ENCODE assay signal across 27 cellular contexts in genomic region chr9:8429768-8430167, GRCh38.
A peak's percentile ranks its signal among the peaks of the same experiment; 100 is the strongest.
DNase-seq lines count a peak whose midpoint lies in the region; ATAC-seq lines count a peak whose summit lies in the region.
"Had no signal": no experiment of that assay in that cellular context is flagged by ENCODE, and none has a peak within 500 bp of the region (broad histone marks: within the 10 kb centered on the region; RNA-seq: fewer than 3 reads in every experiment).

No MANE protein-coding gene starts in this region.

- H3K4me3 Mint-ChIP-seq in activated naive CD4-positive, alpha-beta T cell treated with anti-CD3 and anti-CD28 coated beads, Interleukin-2, amount 10 ng/mL, durations not matched to agents 7 days and 5 days: no peak overlapping the region
- H3K4me3 Mint-ChIP-seq in T-helper 17 cell: no peak overlapping the region
- H3K4me3 Mint-ChIP-seq in effector memory CD8-positive, alpha-beta T cell: no peak overlapping the region
- H3K4me3 Mint-ChIP-seq: H9 had no signal

- peaks cover 34% of the 10 kb centered on the region for H3K4me1 Mint-ChIP-seq in activated naive CD4-positive, alpha-beta T cell treated with anti-CD3 and anti-CD28 coated beads, Interleukin-2, amount 10 ng/mL, durations not matched to agents 7 days and 5 days
- peaks cover 24% of the 10 kb centered on the region for H3K4me1 Mint-ChIP-seq in T-helper 17 cell
- H3K4me1 Mint-ChIP-seq in effector memory CD8-positive, alpha-beta T cell (ENCODE audit: low read depth in 2 of 2): peaks cover 5 to 24% of the 10 kb centered on the region in 2 donors

- peak overlapping the region; percentile 46 for H3K27ac Mint-ChIP-seq in activated naive CD4-positive, alpha-beta T cell treated with anti-CD3 and anti-CD28 coated beads, Interleukin-2, amount 10 ng/mL, durations not matched to agents 7 days and 5 days
- H3K27ac Mint-ChIP-seq in T-helper 17 cell: peak overlapping the region; percentile 54
- H3K27ac Mint-ChIP-seq in effector memory CD8-positive, alpha-beta T cell: peak overlapping the region; percentile 39 to 86
- H3K27ac Mint-ChIP-seq: H9 had no signal

- H3K9me3 Mint-ChIP-seq in activated naive CD4-positive, alpha-beta T cell treated with anti-CD3 and anti-CD28 coated beads, Interleukin-2, amount 10 ng/mL, durations not matched to agents 7 days and 5 days: no peaks in the 10 kb centered on the region
- H3K9me3 Mint-ChIP-seq in effector memory CD8-positive, alpha-beta T cell: no peaks in the 10 kb centered on the region
- H3K9me3 Mint-ChIP-seq: H9 had no signal

- no peak for DNase-seq in activated naive CD4-positive, alpha-beta T cell treated with anti-CD3 and anti-CD28 coated beads, Interleukin-2, amount 10 ng/mL, durations not matched to agents 7 days and 5 days
- DNase-seq in activated naive CD4-positive, alpha-beta T cell treated with anti-CD3 and anti-CD28 coated beads, Interleukin-2, amount 50 U/mL, for 16 hours: no peak
- DNase-seq in T-helper 17 cell (no peak), AG08395 (ENCODE audit: low spot score) (no peak), NCI-H82 treated with DMSO at 0.1 percent for 48 hours (lab: John Stamatoyannopoulos, UW; ENCODE audit: unreplicated experiment) (no peak), D341Med (ENCODE audit: low spot score) (no peak)
- no peak for DNase-seq in effector memory CD8-positive, alpha-beta T cell
- DNase-seq: activated CD8-positive, alpha-beta memory T cell treated with anti-CD3 and anti-CD28 coated beads, Interleukin-2, amount 50 U/mL, for 4 hours; C1 segment of cervical spinal cord; colonic mucosa; DMS79 treated with DMSO at 0.1 percent for 48 hours; effector CD8-positive, alpha-beta T cell; erythroblast; GF-D8; H9; Karpas-422; kidney glomerular epithelial cell; lower lobe of right lung; NCI-H1417 treated with DMSO at 0.1 percent for 48 hours; NCI-H2081; NCI-H2227 treated with DMSO at 0.1 percent for 48 hours; NCI-H69; ovary; retina; SIG-M5; stimulated activated CD4-positive, alpha-beta T cell treated with anti-CD3 and anti-CD28 coated beads, Interleukin-2, amount 100 ng/mL, for 24 hours; trophoblast cell had no signal

- H3K36me3 Mint-ChIP-seq in activated naive CD4-positive, alpha-beta T cell treated with anti-CD3 and anti-CD28 coated beads, Interleukin-2, amount 10 ng/mL, durations not matched to agents 7 days and 5 days: no peaks in the 10 kb centered on the region
- H3K36me3 Mint-ChIP-seq in T-helper 17 cell (ENCODE audit: low read depth): no peaks in the 10 kb centered on the region
- H3K36me3 Mint-ChIP-seq in effector memory CD8-positive, alpha-beta T cell (ENCODE audit: insufficient read depth): peaks cover 3% of the 10 kb centered on the region

- H3K9me3 ChIP-seq in T-helper 17 cell (ENCODE audit: control insufficient read depth, low read length, poor library complexity, severe bottlenecking): no peaks in the 10 kb centered on the region
- H3K9me3 ChIP-seq: colonic mucosa, lower lobe of right lung, ovary had no signal

- H3K27me3 Mint-ChIP-seq in activated naive CD4-positive, alpha-beta T cell treated with anti-CD3 and anti-CD28 coated beads, Interleukin-2, amount 10 ng/mL, durations not matched to agents 7 days and 5 days: no peaks in the 10 kb centered on the region
- H3K27me3 Mint-ChIP-seq in T-helper 17 cell: no peaks in the 10 kb centered on the region
- H3K27me3 Mint-ChIP-seq in effector memory CD8-positive, alpha-beta T cell: no peaks in the 10 kb centered on the region

- CTCF ChIA-PET in activated naive CD4-positive, alpha-beta T cell treated with anti-CD3 and anti-CD28 coated beads, Interleukin-2, amount 10 ng/mL, durations not matched to agents 7 days and 5 days (lab: Charles Lee): no interaction called here

- ATAC-seq in T-helper 17 cell: peak; percentile 33
- peak; percentile 67 for ATAC-seq in effector memory CD8-positive, alpha-beta T cell (replicated peaks)
- ATAC-seq: lower lobe of right lung had no signal
